In genomic region chr6:169170583-169170955, GRCh38 we compare ENCODE assay signal across 23 cellular contexts.
"Had no signal": no experiment of that assay in that cellular context is flagged by ENCODE, and none has a peak within 500 bp of the region (broad histone marks: within the 10 kb centered on the region; RNA-seq: fewer than 3 reads in every experiment).

No MANE protein-coding gene starts in this region.

- DNase-seq: activated CD4-positive, alpha-beta memory T cell treated with anti-CD3 and anti-CD28 coated beads, Interleukin-2, amount 10 ng/mL, durations not matched to agents 7 days and 5 days; activated gamma-delta T cell; activated T-cell treated with anti-CD3 and anti-CD28 coated beads, Interleukin-2, amount 50 U/mL, for 48 hours; body of pancreas; central memory CD4-positive, alpha-beta T cell; effector memory CD8-positive, alpha-beta T cell; immature natural killer cell; left colon; lower lobe of right lung; midbrain; SK-N-SH; stimulated activated CD4-positive, alpha-beta T cell treated with anti-CD3 and anti-CD28 coated beads, Interleukin-15, amount 100 ng/mL, for 24 hours; stimulated activated CD4-positive, alpha-beta T cell treated with anti-CD3 and anti-CD28 coated beads, Interleukin-4, amount 100 ng/mL, for 24 hours; stimulated activated naive CD4-positive, alpha-beta T cell; trophoblast cell had no signal

- H3K4me3 Mint-ChIP-seq: activated CD4-positive, alpha-beta memory T cell treated with anti-CD3 and anti-CD28 coated beads, Interleukin-2, amount 10 ng/mL, durations not matched to agents 7 days and 5 days; dendritic cell treated with granulocyte-macrophage colony-stimulating factor and Interleukin-4, amounts not matched to agents 40 ng/mL and 50 ng/mL, for 4 days; effector memory CD8-positive, alpha-beta T cell; immature natural killer cell; T-cell had no signal

- H3K27me3 Mint-ChIP-seq: activated CD4-positive, alpha-beta memory T cell treated with anti-CD3 and anti-CD28 coated beads, Interleukin-2, amount 10 ng/mL, durations not matched to agents 7 days and 5 days; dendritic cell treated with granulocyte-macrophage colony-stimulating factor and Interleukin-4, amounts not matched to agents 40 ng/mL and 50 ng/mL, for 4 days had no signal

- H3K9me3 Mint-ChIP-seq: activated CD4-positive, alpha-beta memory T cell treated with anti-CD3 and anti-CD28 coated beads, Interleukin-2, amount 10 ng/mL, durations not matched to agents 7 days and 5 days; activated naive CD4-positive, alpha-beta T cell treated with anti-CD3 and anti-CD28 coated beads, Interleukin-2, amount 50 U/mL, for 72 hours; dendritic cell treated with granulocyte-macrophage colony-stimulating factor and Interleukin-4, amounts not matched to agents 40 ng/mL and 50 ng/mL, for 4 days; effector memory CD8-positive, alpha-beta T cell; immature natural killer cell; T-cell had no signal

- H3K4me3 ChIP-seq: body of pancreas, lower lobe of right lung, right atrium auricular region, skin epidermis had no signal

- H3K36me3 Mint-ChIP-seq: activated naive CD4-positive, alpha-beta T cell treated with anti-CD3 and anti-CD28 coated beads, Interleukin-2, amount 50 U/mL, for 72 hours; immature natural killer cell; T-cell had no signal

- H3K4me1 Mint-ChIP-seq: activated CD4-positive, alpha-beta memory T cell treated with anti-CD3 and anti-CD28 coated beads, Interleukin-2, amount 10 ng/mL, durations not matched to agents 7 days and 5 days; immature natural killer cell; T-cell had no signal

- ATAC-seq: activated naive CD4-positive, alpha-beta T cell treated with anti-CD3 and anti-CD28 coated beads, Interleukin-2, amount 50 U/mL, for 72 hours; body of pancreas; effector memory CD8-positive, alpha-beta T cell; left colon; lower lobe of right lung; T-cell had no signal

- H3K27ac ChIP-seq: body of pancreas, lower lobe of right lung, neutrophil, VCaP had no signal

- H3K27ac Mint-ChIP-seq: activated CD4-positive, alpha-beta memory T cell treated with anti-CD3 and anti-CD28 coated beads, Interleukin-2, amount 10 ng/mL, durations not matched to agents 7 days and 5 days; activated naive CD4-positive, alpha-beta T cell treated with anti-CD3 and anti-CD28 coated beads, Interleukin-2, amount 50 U/mL, for 72 hours; dendritic cell treated with granulocyte-macrophage colony-stimulating factor and Interleukin-4, amounts not matched to agents 40 ng/mL and 50 ng/mL, for 4 days; effector memory CD8-positive, alpha-beta T cell; immature natural killer cell; progenitor cell of endocrine pancreas; T-cell had no signal
